In the genomic region with DNA sequence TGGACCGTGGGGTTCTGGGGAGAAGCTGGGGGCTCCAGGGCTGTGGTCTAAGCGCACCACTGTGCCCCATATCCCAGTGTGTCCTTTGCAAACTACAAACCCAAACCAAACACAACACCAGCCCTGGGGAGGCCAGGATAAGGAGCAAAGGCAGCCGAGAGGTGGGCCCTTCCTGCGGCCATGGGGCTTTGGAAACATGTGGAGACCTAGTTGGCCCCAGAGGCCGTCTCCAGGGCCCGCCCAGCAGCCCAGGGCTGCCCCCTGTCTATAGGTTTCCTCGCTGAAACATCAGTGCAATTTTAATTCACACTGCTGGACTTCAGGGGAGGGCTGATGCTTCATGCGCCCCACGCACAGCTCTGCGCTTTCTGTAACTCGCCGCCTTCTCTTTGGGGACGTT, we compare ENCODE assay signal across 21 cellular contexts.
DNase-seq lines count a peak whose midpoint lies in the region; ATAC-seq and TF ChIP-seq lines count a peak whose summit lies in the region.
"Had no signal": no experiment of that assay in that cellular context is flagged by ENCODE, and none has a peak within 500 bp of the region (broad histone marks: within the 10 kb centered on the region; RNA-seq: fewer than 3 reads in every experiment).

No MANE protein-coding gene starts in this region.

- H3K18ac ChIP-seq in H9 (ENCODE audit: insufficient read length, low read depth, low read length) = no peak overlapping the region

- intact Hi-C loops in PC-9 (cut with micrococcal nuclease; ENCODE audit: unreplicated experiment) = no loop called here

- H2BK120ac ChIP-seq in H9 (ENCODE audit: low read depth, low read length, poor library complexity, severe bottlenecking) = no peak overlapping the region

- H2AFZ ChIP-seq in H9 (ENCODE audit: low read length) (no peak overlapping the region), PC-9 (no peak overlapping the region)
- H2AFZ ChIP-seq: GM23248 had no signal

- no peak overlapping the region for H2BK12ac ChIP-seq in H9 (ENCODE audit: insufficient read length, low read depth, low read length)

- H3F3A ChIP-seq in PC-9 (ENCODE audit: insufficient read depth, low read depth) = no peaks in the 10 kb centered on the region

- H4K20me1 ChIP-seq in H9 (ENCODE audit: control insufficient read depth, insufficient read depth, insufficient read length) (no peaks in the 10 kb centered on the region), PC-9 (ENCODE audit: insufficient read depth) (peaks cover 4% of the 10 kb centered on the region; the same call in 1 of the 2 replicates)

- H4K8ac ChIP-seq in H9 (replicated peaks; ENCODE audit: insufficient read length, low read depth, low read length) = no peak overlapping the region

- H3K27me3 Mint-ChIP-seq in H9 (ENCODE audit: low read depth) (peaks cover 3% of the 10 kb centered on the region; the same call in 1 of the 2 replicates), progenitor cell of endocrine pancreas (no peaks in the 10 kb centered on the region)
- H3K27me3 Mint-ChIP-seq in activated CD8-positive, alpha-beta T cell treated with anti-CD3 and anti-CD28 coated beads, Interleukin-2, amount 10 ng/mL, durations not matched to agents 7 days and 5 days (ENCODE audit: low read depth) = no peaks in the 10 kb centered on the region
- H3K27me3 Mint-ChIP-seq: CD4-positive, alpha-beta T cell had no signal

- CTCF ChIA-PET in activated CD8-positive, alpha-beta T cell treated with anti-CD3 and anti-CD28 coated beads, Interleukin-2, amount 10 ng/mL, durations not matched to agents 7 days and 5 days (lab: Charles Lee) = no interaction called here
- CTCF ChIA-PET in PC-9 (lab: Charles Lee) = no interaction called here

- H3K27ac ChIP-seq in H9 (ENCODE audit: insufficient read length, low read depth, low read length) (no peak overlapping the region), coronary artery (peak overlapping the region; percentile 90 to 91), PC-9 (no peak overlapping the region)
- H3K27ac ChIP-seq: GM23248, SJSA1 had no signal

- no peak overlapping the region for H4K5ac ChIP-seq in H9 (ENCODE audit: insufficient read length, low read depth, low read length)

- peaks cover 13 to 18% of the 10 kb centered on the region in 2 experiments for H3K4me1 Mint-ChIP-seq in H9
- H3K4me1 Mint-ChIP-seq in progenitor cell of endocrine pancreas (ENCODE audit: low read depth) = peaks cover 67% of the 10 kb centered on the region
- no peaks in the 10 kb centered on the region for H3K4me1 Mint-ChIP-seq in activated CD8-positive, alpha-beta T cell treated with anti-CD3 and anti-CD28 coated beads, Interleukin-2, amount 10 ng/mL, durations not matched to agents 7 days and 5 days (ENCODE audit: low read depth)

- H2BK15ac ChIP-seq in H9 (ENCODE audit: low read depth, low read length) = no peak overlapping the region

- H3K14ac ChIP-seq in H9 (ENCODE audit: insufficient read depth, low read length) = no peak overlapping the region; the same call in 1 of the 2 replicates

- H3K4ac ChIP-seq in H9 (ENCODE audit: low read depth, low read length) = no peak overlapping the region

- no peaks in the 10 kb centered on the region for H3K23me2 ChIP-seq in H9 (ENCODE audit: insufficient read length, low read depth, low read length, poor library complexity, severe bottlenecking)

- no peaks in the 10 kb centered on the region for H3K36me3 Mint-ChIP-seq in H9 (ENCODE audit: insufficient read depth in 1 of 3, low read depth in 3 of 3)
- H3K36me3 Mint-ChIP-seq in progenitor cell of endocrine pancreas (ENCODE audit: insufficient read depth) = no peaks in the 10 kb centered on the region
- no peaks in the 10 kb centered on the region for H3K36me3 Mint-ChIP-seq in activated CD8-positive, alpha-beta T cell treated with anti-CD3 and anti-CD28 coated beads, Interleukin-2, amount 10 ng/mL, durations not matched to agents 7 days and 5 days (ENCODE audit: low read depth)
- H3K36me3 Mint-ChIP-seq in activated naive CD4-positive, alpha-beta T cell treated with anti-CD3 and anti-CD28 coated beads, Interleukin-2, amount 50 U/mL, for 72 hours = no peaks in the 10 kb centered on the region

- no peak overlapping the region for H3K9ac ChIP-seq in H9 (ENCODE audit: extremely low read depth, insufficient read length, low read length)
- H3K9ac ChIP-seq: GM23248 had no signal

- H3K79me2 ChIP-seq in H9 (ENCODE audit: insufficient read depth, low read length) (no peaks in the 10 kb centered on the region), PC-9 (ENCODE audit: low read depth) (no peaks in the 10 kb centered on the region)

- POLR2A ChIA-PET in activated CD8-positive, alpha-beta T cell treated with anti-CD3 and anti-CD28 coated beads, Interleukin-2, amount 10 ng/mL, durations not matched to agents 7 days and 5 days (lab: Charles Lee) = no interaction called here
- POLR2A ChIA-PET in PC-9 (lab: Charles Lee; ENCODE audit: unreplicated experiment) = no interaction called here

- H3K4me1 ChIP-seq in H9 (ENCODE audit: insufficient read depth, low read length) (no peaks in the 10 kb centered on the region; the same call in 1 of the 2 replicates), PC-9 (replicated peaks; ENCODE audit: insufficient read depth) (no peaks in the 10 kb centered on the region)
- H3K4me1 ChIP-seq: SJSA1 had no signal

- H3T11ph ChIP-seq in H9 (ENCODE audit: low read length) = no peak overlapping the region

- no CpG with 5 or more reads among the region's 13 CpGs for WGBS in H9 (ENCODE audit: extremely low coverage, insufficient read length, low lambda C conversion rate)

- H3K27ac Mint-ChIP-seq in H9 = no peak overlapping the region
- H3K27ac Mint-ChIP-seq in progenitor cell of endocrine pancreas = peak overlapping the region; percentile 81
- H3K27ac Mint-ChIP-seq in activated CD8-positive, alpha-beta T cell treated with anti-CD3 and anti-CD28 coated beads, Interleukin-2, amount 10 ng/mL, durations not matched to agents 7 days and 5 days = no peak overlapping the region
- H3K27ac Mint-ChIP-seq in activated naive CD4-positive, alpha-beta T cell treated with anti-CD3 and anti-CD28 coated beads, Interleukin-2, amount 50 U/mL, for 72 hours = no peak overlapping the region
- H3K27ac Mint-ChIP-seq: CD4-positive, alpha-beta T cell had no signal

- no peaks in the 10 kb centered on the region for H3K27me3 ChIP-seq in H9 (ENCODE audit: insufficient read depth, low read length)
- peaks cover 100% of the 10 kb centered on the region for H3K27me3 ChIP-seq in PC-9 (ENCODE audit: insufficient read depth, low read depth)
- H3K27me3 ChIP-seq: MG63, SJSA1 had no signal

- H3K9me2 ChIP-seq in PC-9 (ENCODE audit: insufficient read depth) = no peaks in the 10 kb centered on the region

- no peak overlapping the region for H2AK5ac ChIP-seq in H9 (ENCODE audit: insufficient read length, low read length)

- no peak overlapping the region for H2BK20ac ChIP-seq in H9 (ENCODE audit: low read depth, low read length, poor library complexity, severe bottlenecking)

- no peak overlapping the region for H4K91ac ChIP-seq in H9 (ENCODE audit: insufficient read length, low read depth, low read length)

- no TSS peak for BruUV-seq in PC-9 (replicated peaks; lab: Mats Ljungman, UMichigan)

- no peak overlapping the region for H3K56ac ChIP-seq in H9 (ENCODE audit: insufficient read length, low read depth, low read length)

- no peak overlapping the region for H3K4me3 ChIP-seq in coronary artery
- H3K4me3 ChIP-seq in PC-9 = no peak overlapping the region
- H3K4me3 ChIP-seq: GM23248, MG63, SJSA1 had no signal

- TF ChIP-seq CTCF in H9 (conservative IDR thresholded peaks at IDR 0.05) (0 out of 3 replicates have a peak, but pooled peaks have one; percentile 18), coronary artery (IDR thresholded peaks at IDR 0.05) (no peak), progenitor cell of endocrine pancreas (IDR thresholded peaks at IDR 0.05; ENCODE audit: unreplicated experiment) (no peak), PC-9 (conservative IDR thresholded peaks at IDR 0.05) (no peak)

- no peak overlapping the region for H3K23ac ChIP-seq in H9 (ENCODE audit: insufficient read length, low read depth, low read length)

- H3K9me3 Mint-ChIP-seq in H9 (no peaks in the 10 kb centered on the region; a peak in 1 of 5 replicates), progenitor cell of endocrine pancreas (ENCODE audit: low read depth) (no peaks in the 10 kb centered on the region)
- H3K9me3 Mint-ChIP-seq in activated CD8-positive, alpha-beta T cell treated with anti-CD3 and anti-CD28 coated beads, Interleukin-2, amount 10 ng/mL, durations not matched to agents 7 days and 5 days (ENCODE audit: insufficient read depth) = no peaks in the 10 kb centered on the region
- H3K9me3 Mint-ChIP-seq in activated naive CD4-positive, alpha-beta T cell treated with anti-CD3 and anti-CD28 coated beads, Interleukin-2, amount 50 U/mL, for 72 hours = no peaks in the 10 kb centered on the region
- H3K9me3 Mint-ChIP-seq: CD4-positive, alpha-beta T cell had no signal

- no peaks in the 10 kb centered on the region for H3K36me3 ChIP-seq in PC-9 (ENCODE audit: low read depth)
- H3K36me3 ChIP-seq: MG63, SJSA1 had no signal

- DNase-seq in H9 (no peak), coronary artery (ENCODE audit: low spot score) (no peak), progenitor cell of endocrine pancreas (ENCODE audit: low spot score, unreplicated experiment) (no peak), PC-9 (no peak)
- DNase-seq in activated CD8-positive, alpha-beta T cell treated with anti-CD3 and anti-CD28 coated beads, Interleukin-2, amount 10 ng/mL, durations not matched to agents 7 days and 5 days = no peak
- DNase-seq in activated naive CD4-positive, alpha-beta T cell treated with anti-CD3 and anti-CD28 coated beads, Interleukin-2, amount 50 U/mL, for 72 hours (ENCODE audit: low spot score in 2 of 2) = no peak
- DNase-seq: Caco-2; CD4-positive, alpha-beta T cell; DMS 273 treated with DMSO at 0.1 percent for 48 hours; DMS79 treated with DMSO at 0.1 percent for 48 hours; GM23248; MG63; NCI-H1417; NCI-H1694 treated with DMSO at 0.1 percent for 48 hours; NCI-H2081 treated with DMSO at 0.1 percent for 48 hours; NCI-H2171 treated with DMSO at 0.1 percent for 48 hours; NCI-H524 treated with DMSO at 0.1 percent for 48 hours; NCI-H82 had no signal

- H3K4me3 Mint-ChIP-seq in H9 = no peak overlapping the region
- no peak overlapping the region for H3K4me3 Mint-ChIP-seq in progenitor cell of endocrine pancreas (ENCODE audit: low read depth)
- no peak overlapping the region for H3K4me3 Mint-ChIP-seq in activated CD8-positive, alpha-beta T cell treated with anti-CD3 and anti-CD28 coated beads, Interleukin-2, amount 10 ng/mL, durations not matched to agents 7 days and 5 days
- H3K4me3 Mint-ChIP-seq: CD4-positive, alpha-beta T cell had no signal

- H2BK5ac ChIP-seq in H9 (ENCODE audit: insufficient read length, low read length) = no peak overlapping the region

- H3K4me2 ChIP-seq in H9 (ENCODE audit: insufficient read depth, insufficient read length, low read length) (no peak overlapping the region), PC-9 (no peak overlapping the region)

- no peaks in the 10 kb centered on the region for H3K79me1 ChIP-seq in H9 (ENCODE audit: insufficient read depth, low read depth, low read length, poor library complexity, severe bottlenecking)

- ATAC-seq in activated CD8-positive, alpha-beta T cell treated with anti-CD3 and anti-CD28 coated beads, Interleukin-2, amount 10 ng/mL, durations not matched to agents 7 days and 5 days = no peak
- no peak for ATAC-seq in activated naive CD4-positive, alpha-beta T cell treated with anti-CD3 and anti-CD28 coated beads, Interleukin-2, amount 50 U/mL, for 72 hours
- ATAC-seq in HG03378 (IDR thresholded peaks at IDR 0.05; ENCODE audit: unreplicated experiment) = no peak
- ATAC-seq: Right ventricle myocardium inferior had no signal

- H3K9me3 ChIP-seq in H9 (ENCODE audit: control insufficient read depth, low read depth, low read length) (no peaks in the 10 kb centered on the region), PC-9 (ENCODE audit: insufficient read depth, low read depth) (no peaks in the 10 kb centered on the region)
- H3K9me3 ChIP-seq: Caco-2, MG63, SJSA1 had no signal

Comparison
In these comparisons a context has a peak if more than half of its experiments do, and no peak if none do; other contexts are left out.
1. H3K27ac ChIP-seq: peak in coronary artery (2 of 2); none in H9 (single experiment) and PC-9 (single experiment).